In genomic region chr16:48158296-48158695, GRCh38 we compare ENCODE assay signal across 9 cellular contexts. TPM values are rescaled to one million over a fixed set of nuclear protein-coding genes. Genes with fewer than 3 reads are reported as not detected.
DNase-seq lines count a peak whose midpoint lies in the region; FAIRE-seq and TF ChIP-seq lines count a peak whose summit lies in the region.
"Had no signal": no experiment of that assay in that cellular context is flagged by ENCODE, and none has a peak within 500 bp of the region (broad histone marks: within the 10 kb centered on the region; RNA-seq: fewer than 3 reads in every experiment).

No MANE protein-coding gene starts in this region.

- intact Hi-C loops in lower leg skin (cut with DNase I; ENCODE audit: low total_unique reads): loop anchor here (5.0 to 10.0 kb wide), 2 partner anchors 1011 to 1123 kb away; no protein-coding TSS in a partner anchor

- DNase-seq in GM10266 (ENCODE audit: extremely low spot score) (peak; percentile 38), H54 (ENCODE audit: insufficient read length, low spot score) (peak; percentile 66), NOMO-1 treated with DMSO at 0.1 percent for 48 hours (lab: John Stamatoyannopoulos, UW; ENCODE audit: unreplicated experiment) (peak; percentile 53), epithelial cell of esophagus (ENCODE audit: low read depth) (peak; percentile 71), mucosa of gallbladder (ENCODE audit: low spot score) (no peak), lower leg skin (ENCODE audit: low spot score in 2 of 2) (no peak), HT-29 (ENCODE audit: low spot score) (no peak), NCI-H2107 treated with DMSO at 0.1 percent for 48 hours (lab: John Stamatoyannopoulos, UW; ENCODE audit: unreplicated experiment) (no peak)

- no peak for TF ChIP-seq CTCF in GM10266 (IDR thresholded peaks at IDR 0.05; ENCODE audit: control insufficient read depth, insufficient read depth, low read depth, missing control alignments)
- TF ChIP-seq CTCF in epithelial cell of esophagus (IDR thresholded peaks at IDR 0.05; ENCODE audit: insufficient read depth, low read depth, low read length, missing control alignments): no peak
- TF ChIP-seq CTCF in lower leg skin (IDR thresholded peaks at IDR 0.05): no peak

- H3K4me3 ChIP-seq in epithelial cell of esophagus (ENCODE audit: low read length) (no peak overlapping the region), lower leg skin (ENCODE audit: low read depth, poor library complexity, severe bottlenecking) (no peak overlapping the region)

- TF ChIP-seq POLR2A in H54 (IDR thresholded peaks at IDR 0.05; ENCODE audit: low read depth, low read length) (no peak), lower leg skin (IDR thresholded peaks at IDR 0.05) (no peak)

- FAIRE-seq in H54 (lab: Jason Lieb, UNC): peak; percentile 95
- FAIRE-seq: endometrium had no signal

- WGBS in lower leg skin, 2 donors: 64 to 69% methylated on average over 4 of the region's 4 CpGs

RNA-seq across cellular contexts. Expression of gene ABCC12, which starts 2.5 kb away (rescaled TPM):
- total RNA-seq in mucosa of gallbladder (0.69 TPM), lower leg skin (under 1 TPM in 1 of 4 donors, not detected in 3; 0.16 TPM)
- total RNA-seq in HT-29 (2014; rRNA removed; shearing (Covaris generic)): not detected in 2 replicates

Comparison
In these comparisons a context has a peak if more than half of its experiments do, and no peak if none do; other contexts are left out.
1. DNase-seq: peak in GM10266 (single experiment), H54 (single experiment), NOMO-1 treated with DMSO at 0.1 percent for 48 hours (single experiment) and epithelial cell of esophagus (single experiment); none in mucosa of gallbladder (single experiment), lower leg skin (0 of 2), HT-29 (single experiment) and NCI-H2107 treated with DMSO at 0.1 percent for 48 hours (single experiment).